In genomic region chr10:103238506-103239252, GRCh38 we compare ENCODE assay signal across 9 cellular contexts. TPM values are rescaled to one million over a fixed set of nuclear protein-coding genes. Genes with fewer than 3 reads are reported as not detected.
DNase-seq lines count a peak whose midpoint lies in the region; ATAC-seq and TF ChIP-seq lines count a peak whose summit lies in the region.
"Had no signal": no experiment of that assay in that cellular context is flagged by ENCODE, and none has a peak within 500 bp of the region (broad histone marks: within the 10 kb centered on the region; RNA-seq: fewer than 3 reads in every experiment).

No MANE protein-coding gene starts in this region.

- no peak overlapping the region for H3K27ac Mint-ChIP-seq in activated CD4-positive, alpha-beta memory T cell treated with anti-CD3 and anti-CD28 coated beads for 36 hours
- H3K27ac Mint-ChIP-seq: activated T-cell treated with anti-CD3 and anti-CD28 coated beads, Interleukin-2, amount 50 U/mL, for 72 hours had no signal

- POLR2A ChIA-PET in activated CD4-positive, alpha-beta memory T cell treated with anti-CD3 and anti-CD28 coated beads for 36 hours (lab: Charles Lee), result no interaction called here

- no peaks in the 10 kb centered on the region for H3K9me3 ChIP-seq in SJSA1 (replicated peaks)
- H3K9me3 ChIP-seq in psoas muscle, result no peaks in the 10 kb centered on the region
- no peaks in the 10 kb centered on the region for H3K9me3 ChIP-seq in MM.1S (replicated peaks; ENCODE audit: insufficient read depth, low read length)

- DNase-seq in GM03348 (ENCODE audit: low spot score), result peak; percentile 61
- DNase-seq in SJSA1 (ENCODE audit: low read depth in 1 of 2, low spot score in 2 of 2), result peak; percentile 56 to 60
- DNase-seq in fibroblast of the aortic adventitia (ENCODE audit: low read depth), result peak; percentile 88
- DNase-seq in psoas muscle, result no peak
- DNase-seq in activated CD4-positive, alpha-beta memory T cell treated with anti-CD3 and anti-CD28 coated beads for 36 hours, result no peak
- DNase-seq in MM.1S, result no peak
- DNase-seq: activated T-cell treated with anti-CD3 and anti-CD28 coated beads, Interleukin-2, amount 50 U/mL, for 72 hours had no signal

- H3K36me3 ChIP-seq in SJSA1 (no peaks in the 10 kb centered on the region), psoas muscle (ENCODE audit: insufficient read depth in 1 of 2, low read depth in 1 of 2) (no peaks in the 10 kb centered on the region), MM.1S (replicated peaks; ENCODE audit: insufficient read depth, low read length) (no peaks in the 10 kb centered on the region)

- H3K27ac ChIP-seq in SJSA1, result no peak overlapping the region
- no peak overlapping the region for H3K27ac ChIP-seq in psoas muscle
- H3K27ac ChIP-seq in MM.1S (ENCODE audit: low read length), result no peak overlapping the region

- ATAC-seq in psoas muscle (peak; percentile 53 to 63 (median 60)), HG03139 (IDR thresholded peaks at IDR 0.05; ENCODE audit: unreplicated experiment) (no peak), GM21447 (IDR thresholded peaks at IDR 0.05; ENCODE audit: unreplicated experiment) (no peak)
- ATAC-seq: activated T-cell treated with anti-CD3 and anti-CD28 coated beads, Interleukin-2, amount 50 U/mL, for 72 hours had no signal

- TF ChIP-seq CTCF in fibroblast of the aortic adventitia (IDR thresholded peaks at IDR 0.05; ENCODE audit: insufficient read depth, low read length), result peak; percentile 74
- TF ChIP-seq CTCF in psoas muscle (IDR thresholded peaks at IDR 0.05), result peak; percentile 16
- no peak for TF ChIP-seq CTCF in MM.1S (IDR thresholded peaks at IDR 0.05; ENCODE audit: low read length)

- no peaks in the 10 kb centered on the region for H3K9me3 Mint-ChIP-seq in activated CD4-positive, alpha-beta memory T cell treated with anti-CD3 and anti-CD28 coated beads for 36 hours
- H3K9me3 Mint-ChIP-seq: activated T-cell treated with anti-CD3 and anti-CD28 coated beads, Interleukin-2, amount 50 U/mL, for 72 hours had no signal

- 64 to 77% (median 71%) methylated on average over 11 of the region's 11 CpGs for WGBS in psoas muscle, 3 donors

- no peaks in the 10 kb centered on the region for H3K79me2 ChIP-seq in MM.1S (ENCODE audit: low read length)

- H2AFZ ChIP-seq in MM.1S (ENCODE audit: low read length), result no peak overlapping the region

- no peaks in the 10 kb centered on the region for H3K27me3 Mint-ChIP-seq in activated CD4-positive, alpha-beta memory T cell treated with anti-CD3 and anti-CD28 coated beads for 36 hours

- H3K4me1 ChIP-seq in SJSA1 (replicated peaks) (peaks cover 20% of the 10 kb centered on the region), psoas muscle (peaks cover 11% of the 10 kb centered on the region), MM.1S (ENCODE audit: low read length) (peaks cover 12% of the 10 kb centered on the region)

- no peak overlapping the region for H3K4me3 ChIP-seq in SJSA1
- no peak overlapping the region for H3K4me3 ChIP-seq in fibroblast of the aortic adventitia (ENCODE audit: low read depth, low read length)
- H3K4me3 ChIP-seq in psoas muscle, result no peak overlapping the region
- no peak overlapping the region for H3K4me3 ChIP-seq in MM.1S (ENCODE audit: low read length)

- peaks cover 9% of the 10 kb centered on the region for H3K4me1 Mint-ChIP-seq in activated CD4-positive, alpha-beta memory T cell treated with anti-CD3 and anti-CD28 coated beads for 36 hours (ENCODE audit: low read depth)

- H3K36me3 Mint-ChIP-seq in activated CD4-positive, alpha-beta memory T cell treated with anti-CD3 and anti-CD28 coated beads for 36 hours, result no peaks in the 10 kb centered on the region

- H3K4me3 Mint-ChIP-seq in activated CD4-positive, alpha-beta memory T cell treated with anti-CD3 and anti-CD28 coated beads for 36 hours, result no peak overlapping the region
- H3K4me3 Mint-ChIP-seq: activated T-cell treated with anti-CD3 and anti-CD28 coated beads, Interleukin-2, amount 50 U/mL, for 72 hours had no signal

- H3F3A ChIP-seq in MM.1S (ENCODE audit: insufficient read depth, low read length), result 0 out of 2 replicates have a peak, but pooled peaks cover 3% of the 10 kb centered on the region

- intact Hi-C loops in psoas muscle (cut with DNase I), result no loop called here
- intact Hi-C loops in activated CD4-positive, alpha-beta memory T cell treated with anti-CD3 and anti-CD28 coated beads for 36 hours (cut with micrococcal nuclease), result no loop called here

- no peaks in the 10 kb centered on the region for H3K9me2 ChIP-seq in MM.1S (replicated peaks; ENCODE audit: insufficient read depth, low read length)

- no peak overlapping the region for H3K4me2 ChIP-seq in MM.1S (ENCODE audit: low read depth, low read length)

- no peak overlapping the region for H3K9ac ChIP-seq in MM.1S (ENCODE audit: low read length)

- no peaks in the 10 kb centered on the region for H4K20me1 ChIP-seq in MM.1S (ENCODE audit: insufficient read depth, low read length)

- CTCF ChIA-PET in activated CD4-positive, alpha-beta memory T cell treated with anti-CD3 and anti-CD28 coated beads for 36 hours (lab: Charles Lee), result interaction anchor here (1.0 to 1.5 kb wide), 3 partner anchors 112 to 321 kb away, joined by 3 to 5 read pairs (median 3); partner anchors contain the start of gene CNNM2

- H3K27me3 ChIP-seq in SJSA1 (replicated peaks) (no peaks in the 10 kb centered on the region), psoas muscle (ENCODE audit: insufficient read depth in 3 of 3, low read length in 2 of 3) (no peaks in the 10 kb centered on the region), MM.1S (replicated peaks; ENCODE audit: insufficient read depth, low read length) (no peaks in the 10 kb centered on the region)

RNA-seq across cellular contexts. Expression of gene RPEL1, which starts 7.0 kb away (rescaled TPM):
- total RNA-seq in SJSA1 (2014; rRNA removed; shearing (Covaris generic)), result 0.13 TPM in 1 of 2 replicates, not detected in the other
- total RNA-seq in fibroblast of the aortic adventitia (ENCODE audit: low replicate concordance) (under 0.01 and 0.82 TPM in 2 replicates), psoas muscle (not detected)
- polyA plus RNA-seq in psoas muscle, result under 1 TPM in 1 of 3 donors, not detected in 2; 0.01 TPM
- total RNA-seq in activated CD4-positive, alpha-beta memory T cell treated with anti-CD3 and anti-CD28 coated beads for 36 hours, result under 1 TPM in 1 of 2 experiments, not detected in 1; 0.10 TPM

RNA-seq across cellular contexts. Expression of gene INA, which starts 38.3 kb away (rescaled TPM):
- total RNA-seq in SJSA1 (2014; rRNA removed; shearing (Covaris generic)), result 0.42 and 1.7 TPM in 2 replicates
- 0.33 and 0.90 TPM in 2 replicates for total RNA-seq in fibroblast of the aortic adventitia (ENCODE audit: low replicate concordance)
- total RNA-seq in psoas muscle, result not detected
- under 1 TPM in 2 of 3 donors, not detected in 1; 0.06 to 0.08 TPM for polyA plus RNA-seq in psoas muscle
- under 1 TPM; 0.14 to 0.15 TPM for total RNA-seq in activated CD4-positive, alpha-beta memory T cell treated with anti-CD3 and anti-CD28 coated beads for 36 hours

RNA-seq across cellular contexts. Expression of gene NT5C2, which starts 45.6 kb away (rescaled TPM):
- 97.2 and 107 TPM in 2 replicates for total RNA-seq in SJSA1 (2014; rRNA removed; shearing (Covaris generic))
- total RNA-seq in fibroblast of the aortic adventitia (ENCODE audit: low replicate concordance) (95.2 and 122 TPM in 2 replicates), psoas muscle (10 to 100 TPM; 64.5 to 94.6 (median 80.4) TPM)
- polyA plus RNA-seq in psoas muscle, result 10 to 100 TPM; 17.8 to 57.6 (median 41.5) TPM
- total RNA-seq in activated CD4-positive, alpha-beta memory T cell treated with anti-CD3 and anti-CD28 coated beads for 36 hours, result 10 to 100 TPM; 46.6 to 50.1 TPM

Comparison
In these comparisons a context has a peak if more than half of its experiments do, and no peak if none do; other contexts are left out.
1. DNase-seq: peak in GM03348 (single experiment), SJSA1 (2 of 2) and fibroblast of the aortic adventitia (single experiment); none in psoas muscle (0 of 2), activated CD4-positive, alpha-beta memory T cell treated with anti-CD3 and anti-CD28 coated beads for 36 hours (single experiment) and MM.1S (single experiment).
2. ATAC-seq: peak in psoas muscle (4 of 4); none in HG03139 (single experiment) and GM21447 (single experiment).